ENCODE assay signal across 26 cellular contexts in genomic region chr13:111312944-111313590, GRCh38. TPM values are rescaled to one million over a fixed set of nuclear protein-coding genes. Genes with fewer than 3 reads are reported as not detected.
DNase-seq lines count a peak whose midpoint lies in the region; ATAC-seq, FAIRE-seq and TF ChIP-seq lines count a peak whose summit lies in the region.
"Had no signal": no experiment of that assay in that cellular context is flagged by ENCODE, and none has a peak within 500 bp of the region (broad histone marks: within the 10 kb centered on the region; RNA-seq: fewer than 3 reads in every experiment).

No MANE protein-coding gene starts in this region.

- no peak overlapping the region for H3K4me3 ChIP-seq in kidney (ENCODE audit: low read length in 2 of 2)
- H3K4me3 ChIP-seq: GM23338, HAP-1, SJCRH30 had no signal

- peaks cover 44% of the 10 kb centered on the region for H3K36me3 Mint-ChIP-seq in activated CD8-positive, alpha-beta memory T cell treated with anti-CD3 and anti-CD28 coated beads, Interleukin-2, amount 10 ng/mL, durations not matched to agents 7 days and 5 days

- H3K4me3 Mint-ChIP-seq in activated CD8-positive, alpha-beta memory T cell treated with anti-CD3 and anti-CD28 coated beads, Interleukin-2, amount 10 ng/mL, durations not matched to agents 7 days and 5 days, result no peak overlapping the region
- H3K4me3 Mint-ChIP-seq: B cell, GM23338, HFFc6 had no signal

- peaks cover 0 to 5% of the 10 kb centered on the region in 2 donors for H3K9me3 ChIP-seq in kidney (ENCODE audit: control insufficient read depth in 1 of 2, low read length in 2 of 2)
- H3K9me3 ChIP-seq: HAP-1, SJCRH30 had no signal

- peaks cover 4% of the 10 kb centered on the region for H3K4me1 Mint-ChIP-seq in activated CD8-positive, alpha-beta memory T cell treated with anti-CD3 and anti-CD28 coated beads, Interleukin-2, amount 10 ng/mL, durations not matched to agents 7 days and 5 days
- H3K4me1 Mint-ChIP-seq: B cell, GM23338 had no signal

- peaks cover 0 to 2% of the 10 kb centered on the region in 2 donors for H3K36me3 ChIP-seq in kidney (ENCODE audit: control insufficient read depth in 1 of 2, insufficient read depth in 2 of 2, low read length in 2 of 2)
- H3K36me3 ChIP-seq: HAP-1 had no signal

- CTCF ChIA-PET in activated CD8-positive, alpha-beta memory T cell treated with anti-CD3 and anti-CD28 coated beads, Interleukin-2, amount 10 ng/mL, durations not matched to agents 7 days and 5 days (lab: Charles Lee), result no interaction called here

- FAIRE-seq in kidney (lab: Jason Lieb, UNC), result no peak
- FAIRE-seq: D721Med, GM18507 had no signal

- DNase-seq in activated CD8-positive, alpha-beta memory T cell treated with anti-CD3 and anti-CD28 coated beads for 24 hours, result peak; percentile 28
- no peak for DNase-seq in activated CD8-positive, alpha-beta memory T cell treated with anti-CD3 and anti-CD28 coated beads, Interleukin-2, amount 10 ng/mL, durations not matched to agents 7 days and 5 days
- DNase-seq in kidney, result peak; percentile 35
- peak; percentile 40 for DNase-seq in sciatic nerve (ENCODE audit: low spot score)
- DNase-seq in NCI-H526 treated with DMSO at 0.1 percent for 48 hours (lab: John Stamatoyannopoulos, UW), result no peak
- DNase-seq: HFFc6; IMR-90; MM.1S; NCI-H2029; NCI-H446; NCI-H524 treated with DMSO at 0.1 percent for 48 hours; NCI-H82; NK-92 treated with Interleukin-12 subunit alpha and Interleukin-12 subunit beta, amount 100 ng/mL, for 24 hours; PC-3; SJCRH30 had no signal

- H3K9me3 Mint-ChIP-seq in activated CD8-positive, alpha-beta memory T cell treated with anti-CD3 and anti-CD28 coated beads, Interleukin-2, amount 10 ng/mL, durations not matched to agents 7 days and 5 days (ENCODE audit: low read depth), result peaks cover 21% of the 10 kb centered on the region

- TF ChIP-seq CTCF in kidney (IDR thresholded peaks at IDR 0.05; ENCODE audit: borderline replicate concordance, extremely low read depth, insufficient read depth), result no peak

- no peak overlapping the region for H3K9ac ChIP-seq in kidney (ENCODE audit: low read length in 2 of 2)
- H3K9ac ChIP-seq: KMS-11 had no signal

- intact Hi-C loops in kidney (cut with DNase I) (no loop called here), sciatic nerve (cut with DNase I) (no loop called here)

- no peak overlapping the region for H3K27ac Mint-ChIP-seq in activated CD8-positive, alpha-beta memory T cell treated with anti-CD3 and anti-CD28 coated beads, Interleukin-2, amount 10 ng/mL, durations not matched to agents 7 days and 5 days
- H3K27ac Mint-ChIP-seq: B cell, GM23338, HFFc6 had no signal

- no peaks in the 10 kb centered on the region for H3K27me3 Mint-ChIP-seq in activated CD8-positive, alpha-beta memory T cell treated with anti-CD3 and anti-CD28 coated beads, Interleukin-2, amount 10 ng/mL, durations not matched to agents 7 days and 5 days
- H3K27me3 Mint-ChIP-seq: B cell had no signal

- no peak overlapping the region for H3K27ac ChIP-seq in kidney (ENCODE audit: low read depth in 2 of 2, low read length in 2 of 2)
- H3K27ac ChIP-seq: 22Rv1, C4-2B, KMS-11, SJCRH30 had no signal

- no peaks in the 10 kb centered on the region for H3K4me1 ChIP-seq in kidney (ENCODE audit: control insufficient read depth in 1 of 2, insufficient read depth in 1 of 2, low read depth in 1 of 2, low read length in 2 of 2)
- H3K4me1 ChIP-seq: HAP-1 had no signal

- ATAC-seq in activated CD8-positive, alpha-beta memory T cell treated with anti-CD3 and anti-CD28 coated beads, Interleukin-2, amount 10 ng/mL, durations not matched to agents 7 days and 5 days, result no peak
- ATAC-seq in sciatic nerve (no peak), GM21619 (IDR thresholded peaks at IDR 0.05; ENCODE audit: unreplicated experiment) (no peak), HG02870 (IDR thresholded peaks at IDR 0.05; ENCODE audit: unreplicated experiment) (no peak)
- ATAC-seq: GM23338, PC-3 had no signal

RNA-seq across cellular contexts. Expression of gene TEX29, which starts 7.4 kb away (rescaled TPM):
- under 1 TPM; 0.40 to 0.96 TPM for total RNA-seq in activated CD8-positive, alpha-beta memory T cell treated with anti-CD3 and anti-CD28 coated beads, Interleukin-2, amount 10 ng/mL, durations not matched to agents 7 days and 5 days
- total RNA-seq in kidney (not detected), sciatic nerve (1.6 TPM)
- polyA plus RNA-seq in kidney (ENCODE audit: insufficient read depth, low read depth, low replicate concordance), result not detected
- total RNA-seq: G401, GM23338, IMR-90, PC-3, SJCRH30 had no signal

Comparison
In these comparisons a context has a peak if more than half of its experiments do, and no peak if none do; other contexts are left out.
1. DNase-seq: peak in activated CD8-positive, alpha-beta memory T cell treated with anti-CD3 and anti-CD28 coated beads for 24 hours (single experiment), kidney (single experiment) and sciatic nerve (single experiment); none in activated CD8-positive, alpha-beta memory T cell treated with anti-CD3 and anti-CD28 coated beads, Interleukin-2, amount 10 ng/mL, durations not matched to agents 7 days and 5 days (single experiment) and NCI-H526 treated with DMSO at 0.1 percent for 48 hours (single experiment).